In the genomic region with DNA sequence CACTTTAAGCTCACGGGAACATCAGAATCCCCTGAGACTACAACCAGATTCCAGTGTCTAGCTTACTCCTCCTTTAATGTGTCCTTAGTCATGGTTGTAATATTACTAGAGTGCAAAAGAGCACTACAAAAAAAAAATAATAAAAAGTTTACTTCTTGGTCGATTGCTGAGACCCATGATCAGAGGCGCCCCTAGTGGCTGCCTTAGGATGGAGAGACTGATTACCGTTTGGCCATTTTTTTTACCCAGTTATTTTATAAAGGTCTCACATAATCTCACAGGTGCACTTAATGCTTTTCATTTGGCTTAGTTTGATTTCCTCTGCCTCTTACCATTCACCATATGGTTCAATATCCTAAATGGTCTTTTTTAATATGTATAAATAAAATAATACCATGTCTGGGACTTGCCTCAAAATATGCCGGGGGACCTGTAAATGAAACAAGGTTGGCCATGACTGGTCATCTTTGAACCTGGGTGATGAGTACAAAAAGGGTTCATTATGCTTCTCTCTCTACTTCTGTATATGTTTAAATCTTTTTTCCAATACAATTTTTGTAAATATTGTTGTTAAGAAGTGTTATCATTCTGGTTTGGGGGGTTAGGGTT, we compare ENCODE assay signal across 9 cellular contexts.
DNase-seq lines count a peak whose midpoint lies in the region; ATAC-seq, FAIRE-seq and TF ChIP-seq lines count a peak whose summit lies in the region.
"Had no signal": no experiment of that assay in that cellular context is flagged by ENCODE, and none has a peak within 500 bp of the region (broad histone marks: within the 10 kb centered on the region; RNA-seq: fewer than 3 reads in every experiment).

No MANE protein-coding gene starts in this region.

- DNase-seq in BJ (ENCODE audit: low read depth), result no peak
- DNase-seq in GM19239 (ENCODE audit: insufficient read length, low spot score), result peak; percentile 9
- DNase-seq in Panc1 (ENCODE audit: low read depth, low spot score), result no peak
- DNase-seq in iPS-NIHi11 (ENCODE audit: low spot score), result peak; percentile 66
- no peak for DNase-seq in SK-N-DZ (ENCODE audit: low spot score)
- no peak for DNase-seq in NCI-H774 (lab: John Stamatoyannopoulos, UW)

- no TSS peak for BruUV-seq in Panc1 (replicated peaks; lab: Mats Ljungman, UMichigan)

- CTCF ChIA-PET in BJ (lab: Yijun Ruan, JAX) (no interaction called here), Panc1 (lab: Charles Lee) (interaction anchor here (0.7 kb wide), 1 partner anchor 31 kb away, joined by 3 read pairs; no protein-coding TSS in a partner anchor)

- H3K4me3 ChIP-seq in BJ (ENCODE audit: low read depth, low read length), result no peak overlapping the region
- no peak overlapping the region for H3K4me3 ChIP-seq in Panc1 (ENCODE audit: low read depth in 2 of 2, low read length in 2 of 2)

- no peaks in the 10 kb centered on the region for H3K9me3 ChIP-seq in Panc1 (ENCODE audit: control insufficient read depth, insufficient read depth, low read depth, low read length)

- no peak for FAIRE-seq in GM19239 (lab: Jason Lieb, UNC)
- FAIRE-seq: frontal cortex had no signal

- POLR2A ChIA-PET in BJ (lab: Charles Lee) (no interaction called here), Panc1 (lab: Charles Lee) (no interaction called here)

- no peaks in the 10 kb centered on the region for H3K4me1 ChIP-seq in Panc1 (ENCODE audit: control insufficient read depth, insufficient read depth, low read length)

- ATAC-seq in Panc1, result no peak
- ATAC-seq in HG03520 (IDR thresholded peaks at IDR 0.05; ENCODE audit: unreplicated experiment), result no peak
- ATAC-seq in HG02870 (IDR thresholded peaks at IDR 0.05; ENCODE audit: unreplicated experiment), result no peak

- intact Hi-C loops in Panc1 (cut with micrococcal nuclease; ENCODE audit: unreplicated experiment), result no loop called here

- no peaks in the 10 kb centered on the region for H3K27me3 ChIP-seq in BJ (ENCODE audit: control insufficient read depth, insufficient read depth, low read length)
- H3K27me3 ChIP-seq in Panc1 (ENCODE audit: control insufficient read depth, insufficient read depth, low read length), result no peaks in the 10 kb centered on the region

- in situ Hi-C loops in Panc1 (cut with HindIII; ENCODE audit: low pct_unique_long_range_greater_than_20kb, low sequenced_read_pairs), result no loop called here

- peak; percentile 50 for TF ChIP-seq CTCF in BJ (IDR thresholded peaks at IDR 0.05; ENCODE audit: insufficient read depth, low read depth, low read length)
- TF ChIP-seq CTCF in Panc1 (IDR thresholded peaks at IDR 0.05), result peak; percentile 71

- H3K36me3 ChIP-seq in BJ (ENCODE audit: control insufficient read depth, insufficient read depth, low read length), result no peaks in the 10 kb centered on the region
- no peaks in the 10 kb centered on the region for H3K36me3 ChIP-seq in Panc1 (ENCODE audit: control insufficient read depth, insufficient read depth, low read length)

- H3K27ac ChIP-seq in Panc1 (ENCODE audit: low read length), result no peak overlapping the region

Comparison
In these comparisons a context has a peak if more than half of its experiments do, and no peak if none do; other contexts are left out.
1. DNase-seq: peak in GM19239 (single experiment) and iPS-NIHi11 (single experiment); none in BJ (single experiment), Panc1 (single experiment), SK-N-DZ (single experiment) and NCI-H774 (single experiment).